In the genomic region with DNA sequence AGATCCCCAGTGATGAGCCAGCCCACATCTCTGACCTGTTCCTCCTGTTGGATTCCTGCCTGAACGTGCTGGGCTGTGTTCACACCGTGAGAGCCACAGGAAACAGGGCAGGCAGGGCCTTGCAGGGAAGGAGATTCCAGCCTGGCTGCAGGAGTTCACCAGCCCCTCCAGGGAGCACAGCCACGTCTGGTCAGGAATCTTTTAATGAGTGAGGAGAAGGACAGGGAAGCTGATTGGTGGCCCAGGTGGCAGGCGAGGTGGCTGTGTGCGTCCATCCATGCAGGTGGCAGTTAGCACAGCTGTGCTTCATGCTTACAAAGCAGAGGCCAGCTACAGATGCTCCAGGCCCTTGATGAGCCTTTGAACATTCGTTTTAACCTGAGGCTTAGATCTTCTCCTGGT, we compare ENCODE assay signal across 13 cellular contexts. TPM values are rescaled to one million over a fixed set of nuclear protein-coding genes. Genes with fewer than 3 reads are reported as not detected.
A peak's percentile ranks its signal among the peaks of the same experiment; 100 is the strongest.
DNase-seq lines count a peak whose midpoint lies in the region; ATAC-seq and TF ChIP-seq lines count a peak whose summit lies in the region.
"Had no signal": no experiment of that assay in that cellular context is flagged by ENCODE, and none has a peak within 500 bp of the region (broad histone marks: within the 10 kb centered on the region; RNA-seq: fewer than 3 reads in every experiment).

No MANE protein-coding gene starts in this region.

- intact Hi-C loops in esophagus muscularis mucosa (cut with DNase I), result no loop called here

- no peak for TF ChIP-seq POLR2A in esophagus muscularis mucosa (IDR thresholded peaks at IDR 0.05; ENCODE audit: low read depth)

- WGBS in esophagus muscularis mucosa, result 65% methylated on average over 4 of the region's 6 CpGs

- H3K4me1 ChIP-seq in esophagus muscularis mucosa, result no peaks in the 10 kb centered on the region
- H3K4me1 ChIP-seq: BE2C, sigmoid colon had no signal

- ATAC-seq in GM21723 (IDR thresholded peaks at IDR 0.05; ENCODE audit: unreplicated experiment) (peak; percentile 36), HG03039 (IDR thresholded peaks at IDR 0.05; ENCODE audit: unreplicated experiment) (no peak)

- no peak overlapping the region for H3K4me3 ChIP-seq in esophagus muscularis mucosa
- H3K4me3 ChIP-seq: sigmoid colon had no signal

- no peak overlapping the region for H3K27ac ChIP-seq in esophagus muscularis mucosa (replicated peaks in 1 of 4)
- H3K27ac ChIP-seq: sigmoid colon had no signal

- DNase-seq in DMS53 treated with DMSO at 0.1 percent for 48 hours (lab: John Stamatoyannopoulos, UW; ENCODE audit: unreplicated experiment), result peak; percentile 57
- peak; percentile 45 to 77 for DNase-seq in NCI-H524 (lab: John Stamatoyannopoulos, UW)
- DNase-seq in esophagus muscularis mucosa (ENCODE audit: extremely low spot score), result peak; percentile 62
- no peak for DNase-seq in superior temporal gyrus (ENCODE audit: extremely low spot score)
- DNase-seq in NCI-H1694 (lab: John Stamatoyannopoulos, UW), result no peak
- no peak for DNase-seq in activated T-cell treated with anti-CD3 and anti-CD28 coated beads for 4 hours
- DNase-seq: BE2C, foreskin melanocyte, IMR-90, NCI-H510A, sigmoid colon had no signal

- H3K36me3 ChIP-seq in esophagus muscularis mucosa, result peaks cover 0 to 10% (median 8%) of the 10 kb centered on the region in 4 donors
- H3K36me3 ChIP-seq: BE2C had no signal

- no peak for TF ChIP-seq CTCF in esophagus muscularis mucosa (IDR thresholded peaks at IDR 0.05)

- H3K9me3 ChIP-seq in esophagus muscularis mucosa, result no peaks in the 10 kb centered on the region
- H3K9me3 ChIP-seq: BE2C, sigmoid colon had no signal

- TF ChIP-seq EP300 in esophagus muscularis mucosa (IDR thresholded peaks at IDR 0.05), result no peak

- H3K27me3 ChIP-seq in esophagus muscularis mucosa, result no peaks in the 10 kb centered on the region
- H3K27me3 ChIP-seq: sigmoid colon had no signal

RNA-seq across cellular contexts. Expression of gene LRRK1, which starts 10.5 kb away (rescaled TPM):
- total RNA-seq in esophagus muscularis mucosa, result 10 to 100 TPM; 11.3 to 18.0 (median 15.4) TPM

RNA-seq across cellular contexts. Expression of gene ALDH1A3, which starts 50.0 kb away (rescaled TPM):
- total RNA-seq in esophagus muscularis mucosa, result 100 to 1,000 TPM in 1 of 4 donors, 10 to 100 TPM in 3; 36.7 to 131 (median 59.4) TPM

Comparison
In these comparisons a context has a peak if more than half of its experiments do, and no peak if none do; other contexts are left out.
1. DNase-seq: peak in DMS53 treated with DMSO at 0.1 percent for 48 hours (single experiment), NCI-H524 (2 of 2) and esophagus muscularis mucosa (single experiment); none in superior temporal gyrus (single experiment), NCI-H1694 (single experiment) and activated T-cell treated with anti-CD3 and anti-CD28 coated beads for 4 hours (single experiment).